In the genomic region with DNA sequence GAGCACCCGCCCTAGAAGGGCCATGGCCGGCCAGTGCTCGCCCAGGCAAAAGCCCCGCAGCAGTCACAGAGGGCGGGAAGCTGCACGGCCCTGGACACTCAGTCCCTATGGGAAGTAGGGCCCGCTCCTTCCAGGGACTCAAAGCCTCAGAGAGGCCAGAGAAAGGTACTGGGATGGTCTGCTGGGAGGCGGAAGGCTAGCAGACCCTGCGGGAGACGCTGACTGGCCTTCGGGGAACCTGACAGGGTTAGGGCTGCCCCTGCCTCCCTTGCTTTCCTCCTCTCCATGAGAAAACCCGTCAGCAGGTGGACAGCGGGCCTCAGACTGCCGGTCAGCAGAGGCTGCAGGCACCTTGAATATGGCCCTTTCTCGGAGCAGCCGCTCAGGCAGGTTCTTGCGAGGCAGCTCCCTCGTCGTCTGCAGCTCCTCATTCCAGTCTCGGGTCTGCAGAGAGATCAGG, we compare ENCODE assay signal across 30 cellular contexts. TPM values are rescaled to one million over a fixed set of nuclear protein-coding genes. Genes with fewer than 3 reads are reported as not detected.
A peak's percentile ranks its signal among the peaks of the same experiment; 100 is the strongest.
DNase-seq lines count a peak whose midpoint lies in the region; ATAC-seq and TF ChIP-seq lines count a peak whose summit lies in the region.
"Had no signal": no experiment of that assay in that cellular context is flagged by ENCODE, and none has a peak within 500 bp of the region (broad histone marks: within the 10 kb centered on the region; RNA-seq: fewer than 3 reads in every experiment).

No MANE protein-coding gene starts in this region.

- CTCF ChIA-PET in RWPE1 (lab: Yijun Ruan, JAX), result no interaction called here

- no peaks in the 10 kb centered on the region for H3K9me3 Mint-ChIP-seq in stimulated activated naive CD8-positive, alpha-beta T cell treated with anti-CD3 and anti-CD28 coated beads, Interleukin-15, amount 100 ng/mL, for 72 hours
- H3K9me3 Mint-ChIP-seq: activated T-helper 1 cell treated with anti-CD3 and anti-CD28 coated beads, Interleukin-12 subunit alpha, Interleukin-12 subunit beta, Interleukin-2, Interleukin-4 antibody, amounts not matched to agents 30 ng/mL and 10 ng/mL and 1 ng/mL, durations not matched to agents 14 hours and 24 hours and 36 hours; HFFc6; naive thymus-derived CD8-positive, alpha-beta T cell had no signal

- H3K27me3 Mint-ChIP-seq in stimulated activated naive CD8-positive, alpha-beta T cell treated with anti-CD3 and anti-CD28 coated beads, Interleukin-15, amount 100 ng/mL, for 72 hours, result no peaks in the 10 kb centered on the region
- H3K27me3 Mint-ChIP-seq: activated naive CD8-positive, alpha-beta T cell; naive thymus-derived CD8-positive, alpha-beta T cell had no signal

- POLR2A ChIA-PET in RWPE1 (lab: Yijun Ruan, JAX; ENCODE audit: low non-redundant PET), result no interaction called here

- H3K4me1 ChIP-seq in heart left ventricle (peaks cover 0 to 15% (median 3%) of the 10 kb centered on the region in 12 donors), heart right ventricle (peaks cover 0 to 15% (median 9%) of the 10 kb centered on the region in 9 donors), lower lobe of right lung (no peaks in the 10 kb centered on the region), aorta (ENCODE audit: control insufficient read depth in 1 of 2, insufficient read depth in 2 of 2, low read length in 2 of 2) (no peaks in the 10 kb centered on the region)
- H3K4me1 ChIP-seq: SJCRH30 had no signal

- intact Hi-C loops in heart left ventricle (cut with DNase I) (loop anchor here in 1 of 10 donors (10.0 kb wide), 1 partner anchor 305 kb away; no protein-coding TSS in a partner anchor), heart right ventricle (cut with DNase I) (loop anchor here in 1 of 10 donors (10.0 kb wide), 1 partner anchor 305 kb away; no protein-coding TSS in a partner anchor), lower lobe of right lung (cut with DNase I) (no loop called here), aorta (cut with DNase I) (no loop called here)

- in situ Hi-C loops in G401 (cut with HindIII; ENCODE audit: low sequenced_read_pairs), result no loop called here

- peak in 3 of 5 donors; percentile 3 to 37 (median 20) for DNase-seq in heart left ventricle
- DNase-seq in heart right ventricle, result no peak
- no peak for DNase-seq in RWPE1 (ENCODE audit: low spot score)
- peak; percentile 38 for DNase-seq in lower lobe of right lung
- peak; percentile 36 to 71 for DNase-seq in aorta
- DNase-seq in stimulated activated naive CD8-positive, alpha-beta T cell treated with anti-CD3 and anti-CD28 coated beads, Interleukin-15, amount 100 ng/mL, for 72 hours, result no peak
- DNase-seq in G401 (ENCODE audit: low spot score), result no peak
- DNase-seq in NCI-H774 (lab: John Stamatoyannopoulos, UW), result no peak
- DNase-seq: activated CD4-positive, alpha-beta T cell treated with anti-CD3 and anti-CD28 coated beads for 4 hours; central memory CD4-positive, alpha-beta T cell; dermis blood vessel endothelial cell; HFFc6; KBM-7; midbrain; MM.1S; NCI-H1417 treated with DMSO at 0.1 percent for 48 hours; NCI-H446; PC-9; retina; SJCRH30; stimulated activated CD4-positive, alpha-beta T cell treated with anti-CD3 and anti-CD28 coated beads, Interleukin-12 subunit alpha, Interleukin-12 subunit beta, amount 100 ng/mL, for 4 hours; stimulated activated CD4-positive, alpha-beta T cell treated with anti-CD3 and anti-CD28 coated beads, Interleukin-4, amount 100 ng/mL, for 4 hours; stimulated activated naive CD4-positive, alpha-beta T cell had no signal

- TF ChIP-seq CTCF in heart left ventricle (IDR thresholded peaks at IDR 0.05), result no peak
- no peak for TF ChIP-seq CTCF in heart right ventricle (IDR thresholded peaks at IDR 0.05)
- no peak for TF ChIP-seq CTCF in RWPE1 (conservative IDR thresholded peaks at IDR 0.05; ENCODE audit: low read depth)
- no peak for TF ChIP-seq CTCF in lower lobe of right lung (IDR thresholded peaks at IDR 0.05)

- TF ChIP-seq POLR2A in heart left ventricle (IDR thresholded peaks at IDR 0.05), result no peak

- no peak overlapping the region for H3K27ac Mint-ChIP-seq in stimulated activated naive CD8-positive, alpha-beta T cell treated with anti-CD3 and anti-CD28 coated beads, Interleukin-15, amount 100 ng/mL, for 72 hours
- H3K27ac Mint-ChIP-seq: activated naive CD8-positive, alpha-beta T cell; activated T-helper 1 cell treated with anti-CD3 and anti-CD28 coated beads, Interleukin-12 subunit alpha, Interleukin-12 subunit beta, Interleukin-2, Interleukin-4 antibody, amounts not matched to agents 30 ng/mL and 10 ng/mL and 1 ng/mL, durations not matched to agents 14 hours and 24 hours and 36 hours; HFFc6; naive thymus-derived CD8-positive, alpha-beta T cell had no signal

- no peak overlapping the region for H3K4me3 ChIP-seq in heart left ventricle
- H3K4me3 ChIP-seq in heart right ventricle, result no peak overlapping the region
- no peak overlapping the region for H3K4me3 ChIP-seq in lower lobe of right lung
- no peak overlapping the region for H3K4me3 ChIP-seq in aorta (ENCODE audit: low read length in 2 of 2)
- H3K4me3 ChIP-seq: PC-9, SJCRH30 had no signal

- WGBS in heart left ventricle, 4 donors, result 90 to 95% (median 94%) methylated on average over 15 to 20 of the region's 20 CpGs
- 93 to 94% methylated on average over 20 of the region's 20 CpGs for WGBS in heart right ventricle, 2 donors
- WGBS in aorta, 2 donors, result 92% methylated on average over 20 of the region's 20 CpGs

- H3K9me3 ChIP-seq in heart left ventricle (no peaks in the 10 kb centered on the region), heart right ventricle (no peaks in the 10 kb centered on the region), lower lobe of right lung (no peaks in the 10 kb centered on the region), aorta (ENCODE audit: control insufficient read depth, low read length) (no peaks in the 10 kb centered on the region)
- H3K9me3 ChIP-seq: SJCRH30 had no signal

- ATAC-seq in heart left ventricle (no peak), heart right ventricle (no peak), lower lobe of right lung (no peak), aorta (ENCODE audit: low FRiP score) (no peak)
- no peak for ATAC-seq in stimulated activated naive CD8-positive, alpha-beta T cell treated with anti-CD3 and anti-CD28 coated beads, Interleukin-15, amount 100 ng/mL, for 72 hours
- ATAC-seq: naive thymus-derived CD8-positive, alpha-beta T cell had no signal

- H3K27me3 ChIP-seq in heart left ventricle, result no peaks in the 10 kb centered on the region
- no peaks in the 10 kb centered on the region for H3K27me3 ChIP-seq in heart right ventricle
- H3K27me3 ChIP-seq in lower lobe of right lung (ENCODE audit: low read depth), result no peaks in the 10 kb centered on the region
- H3K27me3 ChIP-seq in aorta (ENCODE audit: control insufficient read depth in 1 of 2, insufficient read depth in 2 of 2, low read length in 1 of 2), result no peaks in the 10 kb centered on the region
- H3K27me3 ChIP-seq: SJCRH30 had no signal

- peaks cover 4 to 95% (median 91%) of the 10 kb centered on the region in 9 donors for H3K36me3 ChIP-seq in heart left ventricle
- peaks cover 10 to 95% (median 75%) of the 10 kb centered on the region in 9 donors for H3K36me3 ChIP-seq in heart right ventricle
- peaks cover 94% of the 10 kb centered on the region for H3K36me3 ChIP-seq in lower lobe of right lung
- H3K36me3 ChIP-seq in aorta (ENCODE audit: control insufficient read depth in 1 of 2, insufficient read depth in 2 of 2, low read length in 1 of 2), result peaks cover 0 to 17% of the 10 kb centered on the region in 2 donors

- peaks cover 2% of the 10 kb centered on the region for H3K4me1 Mint-ChIP-seq in stimulated activated naive CD8-positive, alpha-beta T cell treated with anti-CD3 and anti-CD28 coated beads, Interleukin-15, amount 100 ng/mL, for 72 hours

- H3K4me3 Mint-ChIP-seq in stimulated activated naive CD8-positive, alpha-beta T cell treated with anti-CD3 and anti-CD28 coated beads, Interleukin-15, amount 100 ng/mL, for 72 hours, result no peak overlapping the region
- H3K4me3 Mint-ChIP-seq: activated naive CD8-positive, alpha-beta T cell; activated T-helper 1 cell treated with anti-CD3 and anti-CD28 coated beads, Interleukin-12 subunit alpha, Interleukin-12 subunit beta, Interleukin-2, Interleukin-4 antibody, amounts not matched to agents 30 ng/mL and 10 ng/mL and 1 ng/mL, durations not matched to agents 14 hours and 24 hours and 36 hours; HFFc6; naive thymus-derived CD8-positive, alpha-beta T cell had no signal

- H3K27ac ChIP-seq in heart left ventricle, result no peak overlapping the region
- no peak overlapping the region for H3K27ac ChIP-seq in heart right ventricle
- H3K27ac ChIP-seq in RWPE1, result peak overlapping the region; percentile 46
- H3K27ac ChIP-seq in lower lobe of right lung, result no peak overlapping the region
- no peak overlapping the region for H3K27ac ChIP-seq in aorta (ENCODE audit: low read depth in 1 of 2, low read length in 2 of 2)
- H3K27ac ChIP-seq: C4-2B, PC-9, SJCRH30 had no signal

RNA-seq across cellular contexts. Expression of a gene that starts 11.5 kb away (rescaled TPM):
- total RNA-seq in heart left ventricle (100 to 1,000 TPM; 104 to 298 (median 157) TPM), heart right ventricle (100 to 1,000 TPM; 122 to 198 (median 170) TPM), lower lobe of right lung (48.8 TPM), aorta (10 to 100 TPM; 33.5 to 35.1 TPM)
- polyA plus RNA-seq in heart left ventricle (100 to 1,000 TPM in 1 of 2 donors, 10 to 100 TPM in 1; 89.5 to 123 TPM), heart right ventricle (100 to 1,000 TPM in 1 of 2 donors, 10 to 100 TPM in 1; 55.6 to 123 TPM), aorta (10 to 100 TPM; 17.3 to 23.6 TPM)
- total RNA-seq in G401 (2014; rRNA removed; shearing (Covaris generic)), result 54.1 and 58.1 TPM in 2 replicates

RNA-seq across cellular contexts. Expression of a gene that starts 49.4 kb away (rescaled TPM):
- total RNA-seq in heart left ventricle, result under 1 TPM in 6 of 9 donors, not detected in 3; 0.08 to 0.44 (median 0.18) TPM
- under 1 TPM; 0.03 to 0.27 TPM for polyA plus RNA-seq in heart left ventricle
- total RNA-seq in heart right ventricle, result under 1 TPM; 0.06 to 0.30 (median 0.19) TPM
- polyA plus RNA-seq in heart right ventricle, result under 1 TPM; 0.06 to 0.44 TPM
- 0.12 TPM for total RNA-seq in lower lobe of right lung
- under 1 TPM in 1 of 2 donors, not detected in 1; 0.18 TPM for total RNA-seq in aorta
- polyA plus RNA-seq in aorta, result not detected
- total RNA-seq in G401 (2014; rRNA removed; shearing (Covaris generic)), result 0.06 and 0.31 TPM in 2 replicates
- total RNA-seq: activated CD8-positive, alpha-beta memory T cell treated with anti-CD3 and anti-CD28 coated beads for 36 hours; dermis blood vessel endothelial cell; glomerular endothelial cell; HFFc6; omental fat pad; SJCRH30 had no signal
- polyA plus RNA-seq: naive thymus-derived CD8-positive, alpha-beta T cell had no signal

Comparison
In these comparisons a context has a peak if more than half of its experiments do, and no peak if none do; other contexts are left out.
1. DNase-seq: peak in heart left ventricle (3 of 5), lower lobe of right lung (single experiment) and aorta (2 of 2); none in heart right ventricle (0 of 2), RWPE1 (single experiment), stimulated activated naive CD8-positive, alpha-beta T cell treated with anti-CD3 and anti-CD28 coated beads, Interleukin-15, amount 100 ng/mL, for 72 hours (0 of 2), G401 (single experiment) and NCI-H774 (single experiment).